9 cellular contexts compared by ENCODE assay signal in the genomic region with DNA sequence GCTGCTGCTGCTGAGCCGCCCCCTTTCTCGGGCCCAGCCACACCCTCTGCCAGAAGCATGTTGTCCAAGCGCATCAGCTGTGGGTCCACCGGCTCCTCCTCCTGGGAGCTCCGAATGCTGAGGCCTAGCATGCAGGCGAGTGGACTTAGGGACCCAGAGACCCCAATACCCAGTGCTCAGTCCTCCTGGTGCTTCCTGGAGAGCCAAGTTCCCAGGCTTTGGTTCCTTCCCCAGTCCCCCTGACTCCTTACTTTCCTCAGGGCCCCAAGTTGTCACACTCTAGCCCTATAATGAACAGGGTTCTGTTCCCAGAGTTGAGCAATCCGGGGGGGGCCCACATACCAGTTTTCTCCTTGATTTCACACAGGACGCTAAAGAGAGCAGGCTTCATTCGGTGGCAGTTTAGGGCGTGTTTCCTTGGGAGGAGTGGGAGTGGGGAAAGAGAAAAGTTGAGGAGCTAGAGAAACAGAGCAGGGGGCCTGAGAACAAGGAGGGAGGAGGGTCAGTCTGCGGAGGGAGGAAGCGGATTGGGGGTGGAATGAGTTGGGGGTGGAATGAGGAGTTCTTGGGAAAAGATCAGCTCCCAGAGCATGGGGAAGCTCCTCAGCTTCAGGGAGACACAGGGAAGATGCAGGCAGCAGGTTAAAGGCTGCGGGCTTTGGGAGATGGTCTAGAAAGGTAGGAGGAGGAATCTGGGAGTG. TPM values are rescaled to one million over a fixed set of nuclear protein-coding genes. Genes with fewer than 3 reads are reported as not detected.
DNase-seq lines count a peak whose midpoint lies in the region; ATAC-seq and TF ChIP-seq lines count a peak whose summit lies in the region.
"Had no signal": no experiment of that assay in that cellular context is flagged by ENCODE, and none has a peak within 500 bp of the region (broad histone marks: within the 10 kb centered on the region; RNA-seq: fewer than 3 reads in every experiment).

No MANE protein-coding gene starts in this region.

- no peaks in the 10 kb centered on the region for H3K27me3 Mint-ChIP-seq in CD8-positive, alpha-beta T cell (ENCODE audit: low read depth)
- H3K27me3 Mint-ChIP-seq in endothelial cell (ENCODE audit: unreplicated experiment) = peaks cover 16% of the 10 kb centered on the region

- peaks cover 75% of the 10 kb centered on the region for H3K36me3 Mint-ChIP-seq in CD8-positive, alpha-beta T cell
- peaks cover 27% of the 10 kb centered on the region for H3K36me3 Mint-ChIP-seq in endothelial cell (ENCODE audit: low read depth, unreplicated experiment)

- CTCF ChIA-PET in CD8-positive, alpha-beta T cell (lab: Charles Lee) = interaction anchor here (1.3 kb wide), 1 partner anchor 58 kb away, joined by 5 read pairs; no protein-coding TSS in a partner anchor
- CTCF ChIA-PET in PC-9 (lab: Charles Lee) = interaction anchor here (0.6 kb wide), 1 partner anchor 1621 kb away, joined by 7 read pairs; no protein-coding TSS in a partner anchor

- peaks cover 51% of the 10 kb centered on the region for H3K4me1 Mint-ChIP-seq in CD8-positive, alpha-beta T cell (ENCODE audit: low read depth)
- peaks cover 67% of the 10 kb centered on the region for H3K4me1 Mint-ChIP-seq in endothelial cell (ENCODE audit: unreplicated experiment)

- H3K9me3 ChIP-seq in CD8-positive, alpha-beta T cell (ENCODE audit: low read length) = no peaks in the 10 kb centered on the region
- H3K9me3 ChIP-seq in PC-9 (ENCODE audit: insufficient read depth, low read depth) = no peaks in the 10 kb centered on the region
- H3K9me3 ChIP-seq in neutrophil = no peaks in the 10 kb centered on the region

- H3K79me2 ChIP-seq in PC-9 (ENCODE audit: low read depth) = peaks cover 18% of the 10 kb centered on the region

- TF ChIP-seq CTCF in CD8-positive, alpha-beta T cell (IDR thresholded peaks at IDR 0.05) = no peak
- TF ChIP-seq CTCF in PC-9 (conservative IDR thresholded peaks at IDR 0.05) (no peak), endothelial cell (IDR thresholded peaks at IDR 0.05; ENCODE audit: unreplicated experiment) (no peak), neutrophil (IDR thresholded peaks at IDR 0.05) (no peak)

- no peaks in the 10 kb centered on the region for H4K20me1 ChIP-seq in PC-9 (ENCODE audit: insufficient read depth)

- intact Hi-C loops in CD8-positive, alpha-beta T cell (cut with DNase I, micrococcal nuclease) = no loop called here
- intact Hi-C loops in PC-9 (cut with micrococcal nuclease; ENCODE audit: unreplicated experiment) = no loop called here

- peaks cover 15% of the 10 kb centered on the region for H3K36me3 ChIP-seq in CD8-positive, alpha-beta T cell (ENCODE audit: insufficient read depth, low read length)
- H3K36me3 ChIP-seq in PC-9 (ENCODE audit: low read depth) = peaks cover 10% of the 10 kb centered on the region
- peaks cover 47% of the 10 kb centered on the region for H3K36me3 ChIP-seq in neutrophil

- no peaks in the 10 kb centered on the region for H3K9me3 Mint-ChIP-seq in CD8-positive, alpha-beta T cell
- no peaks in the 10 kb centered on the region for H3K9me3 Mint-ChIP-seq in endothelial cell (ENCODE audit: unreplicated experiment)

- no peaks in the 10 kb centered on the region for H3K27me3 ChIP-seq in CD8-positive, alpha-beta T cell (ENCODE audit: insufficient read depth, low read length)
- H3K27me3 ChIP-seq in PC-9 (ENCODE audit: insufficient read depth, low read depth) = no peaks in the 10 kb centered on the region
- H3K27me3 ChIP-seq in neutrophil = no peaks in the 10 kb centered on the region

- H3K9me2 ChIP-seq in PC-9 (ENCODE audit: insufficient read depth) = no peaks in the 10 kb centered on the region

- peak overlapping the region; percentile 93 for H3K27ac Mint-ChIP-seq in CD8-positive, alpha-beta T cell
- H3K27ac Mint-ChIP-seq in endothelial cell (ENCODE audit: unreplicated experiment) = peak overlapping the region; percentile 96

- BruUV-seq in PC-9 (replicated peaks; lab: Mats Ljungman, UMichigan) = no TSS peak

- peak overlapping the region; percentile 99 for H3K4me3 Mint-ChIP-seq in CD8-positive, alpha-beta T cell
- peak overlapping the region; percentile 100 for H3K4me3 Mint-ChIP-seq in endothelial cell (ENCODE audit: unreplicated experiment)

- POLR2A ChIA-PET in CD8-positive, alpha-beta T cell (lab: Charles Lee) = interaction anchor here (0.7 to 8.0 kb wide), 3 partner anchors 10 to 61 kb away, joined by 3 to 95 read pairs (median 5); partner anchors contain the start of genes AGPAT1, ATF6B, FKBPL and RNF5
- POLR2A ChIA-PET in PC-9 (lab: Charles Lee; ENCODE audit: unreplicated experiment) = interaction anchor here (0.5 kb wide), 1 partner anchor 44 kb away, joined by 3 read pairs; no protein-coding TSS in a partner anchor

- peaks cover 10% of the 10 kb centered on the region; the same call in 1 of the 2 replicates for H3F3A ChIP-seq in PC-9 (ENCODE audit: insufficient read depth, low read depth)

- ATAC-seq in CD8-positive, alpha-beta T cell = no peak

- H2AFZ ChIP-seq in PC-9 = no peak overlapping the region

- H3K4me1 ChIP-seq in CD8-positive, alpha-beta T cell (ENCODE audit: insufficient read depth, low read length) = peaks cover 49% of the 10 kb centered on the region
- H3K4me1 ChIP-seq in PC-9 (replicated peaks; ENCODE audit: insufficient read depth) (peaks cover 14% of the 10 kb centered on the region), neutrophil (ENCODE audit: control insufficient read depth in 1 of 2, insufficient read depth in 1 of 2, low read depth in 1 of 2, low read length in 1 of 2) (peaks cover 51 to 54% of the 10 kb centered on the region in 2 experiments)

- peak overlapping the region; percentile 78 for H3K4me3 ChIP-seq in CD8-positive, alpha-beta T cell (ENCODE audit: low read depth, low read length)
- H3K4me3 ChIP-seq in PC-9 (peak overlapping the region; percentile 85), neutrophil (ENCODE audit: low read depth in 1 of 2, low read length in 1 of 2) (peak overlapping the region; percentile 81 to 97)

- peak overlapping the region; percentile 50 for H3K27ac ChIP-seq in CD8-positive, alpha-beta T cell (ENCODE audit: low read depth, low read length)
- H3K27ac ChIP-seq in PC-9 = no peak overlapping the region
- H3K27ac ChIP-seq in neutrophil = peak overlapping the region; percentile 95

- H3K4me2 ChIP-seq in PC-9 = peak overlapping the region; percentile 95

- no peak for DNase-seq in CD8-positive, alpha-beta T cell
- DNase-seq in PC-9 = no peak
- DNase-seq in endothelial cell (ENCODE audit: low spot score) = no peak
- DNase-seq in NCI-H128 (lab: John Stamatoyannopoulos, UW; ENCODE audit: unreplicated experiment) = no peak
- no peak for DNase-seq in inferior parietal cortex (ENCODE audit: extremely low spot score)
- no peak for DNase-seq in NCI-H2196 treated with DMSO at 0.1 percent for 48 hours (lab: John Stamatoyannopoulos, UW; ENCODE audit: unreplicated experiment)
- DNase-seq in T-helper 9 cell = no peak
- DNase-seq: activated effector memory CD4-positive, alpha-beta T cell treated with anti-CD3 and anti-CD28 coated beads, Interleukin-2, amount 50 U/mL, for 16 hours had no signal

RNA-seq across cellular contexts. Expression of gene PBX2, which starts 1.5 kb away (rescaled TPM):
- total RNA-seq in CD8-positive, alpha-beta T cell = 10 to 100 TPM; 53.3 to 54.4 TPM
- 88.2 and 89.3 TPM in 2 replicates for total RNA-seq in PC-9 (2021)
- 308 TPM for total RNA-seq in endothelial cell (ENCODE audit: unreplicated experiment)

RNA-seq across cellular contexts. Expression of gene GPSM3, which starts 3.9 kb away (rescaled TPM):
- 100 to 1,000 TPM; 154 to 156 TPM for total RNA-seq in CD8-positive, alpha-beta T cell
- 8.6 and 10.4 TPM in 2 replicates for total RNA-seq in PC-9 (2021)
- total RNA-seq in endothelial cell (ENCODE audit: unreplicated experiment) = 49.0 TPM

RNA-seq across cellular contexts. Expression of gene AGER, which starts 4.5 kb away (rescaled TPM):
- total RNA-seq in CD8-positive, alpha-beta T cell = 10 to 100 TPM; 11.9 to 12.5 TPM
- total RNA-seq in PC-9 (2021) (18.1 and 20.4 TPM in 2 replicates), endothelial cell (ENCODE audit: unreplicated experiment) (42.2 TPM)

RNA-seq across cellular contexts. Expression of gene RNF5, which starts 10.3 kb away (rescaled TPM):
- total RNA-seq in CD8-positive, alpha-beta T cell = 10 to 100 TPM in 1 of 2 experiments, 1 to 10 TPM in 1; 10.0 to 11.5 TPM
- total RNA-seq in PC-9 (2021) = 45.6 and 51.3 TPM in 2 replicates
- total RNA-seq in endothelial cell (ENCODE audit: unreplicated experiment) = 44.4 TPM

RNA-seq across cellular contexts. Expression of gene AGPAT1, which starts 12.6 kb away (rescaled TPM):
- total RNA-seq in CD8-positive, alpha-beta T cell = 10 to 100 TPM; 12.4 to 13.7 TPM
- total RNA-seq in PC-9 (2021) (58.9 and 61.7 TPM in 2 replicates), endothelial cell (ENCODE audit: unreplicated experiment) (93.3 TPM)
